Comparison of ENCODE assay signal across 12 cellular contexts in the genomic region with DNA sequence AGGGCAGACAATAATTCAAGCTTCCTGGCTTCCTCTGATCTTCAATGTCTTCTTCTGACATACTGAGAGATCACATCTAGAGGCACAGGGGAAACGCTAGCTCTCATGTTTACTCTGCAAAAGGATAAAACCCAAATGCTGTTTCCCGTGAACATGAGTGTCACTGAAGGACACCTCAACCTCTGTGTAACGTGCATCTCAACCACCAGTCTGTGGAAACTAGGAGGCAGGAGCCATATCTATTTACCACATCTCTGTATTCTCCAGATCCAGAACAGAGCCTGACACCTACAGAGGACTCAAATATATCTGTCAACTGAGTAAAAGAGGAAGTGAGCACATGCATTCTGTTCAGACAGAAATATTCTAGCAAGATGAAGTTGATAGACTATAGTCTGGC.
DNase-seq lines count a peak whose midpoint lies in the region; ATAC-seq, FAIRE-seq and TF ChIP-seq lines count a peak whose summit lies in the region.
"Had no signal": no experiment of that assay in that cellular context is flagged by ENCODE, and none has a peak within 500 bp of the region (broad histone marks: within the 10 kb centered on the region; RNA-seq: fewer than 3 reads in every experiment).

No MANE protein-coding gene starts in this region.

- H3K4me2 ChIP-seq in GM12878 (ENCODE audit: control insufficient read depth, insufficient read depth) = no peak overlapping the region
- no peak overlapping the region for H3K4me2 ChIP-seq in smooth muscle cell
- H3K4me2 ChIP-seq: SK-N-SH had no signal

- H3K79me2 ChIP-seq in GM12878 (ENCODE audit: control insufficient read depth, insufficient read depth, low read length) (no peaks in the 10 kb centered on the region), smooth muscle cell (ENCODE audit: low read depth) (no peaks in the 10 kb centered on the region)

- no peaks in the 10 kb centered on the region for H3K36me3 Mint-ChIP-seq in IgD-negative memory B cell

- H3K9me3 Mint-ChIP-seq in IgD-negative memory B cell = peaks cover 0 to 3% (median 0%) of the 10 kb centered on the region in 3 donors
- H3K9me3 Mint-ChIP-seq: activated CD4-positive, alpha-beta memory T cell treated with anti-CD3 and anti-CD28 coated beads, Interleukin-2, amount 10 ng/mL, durations not matched to agents 7 days and 5 days had no signal

- ATAC-seq in GM18861 (IDR thresholded peaks at IDR 0.05; ENCODE audit: unreplicated experiment) (peak; percentile 58), GM21526 (IDR thresholded peaks at IDR 0.05; ENCODE audit: low FRiP score, unreplicated experiment) (peak; percentile 89), GM12878 (peak; percentile 86)

- no peak for TF ChIP-seq POLR2A in GM12878 (IDR thresholded peaks at IDR 0.05; ENCODE audit: low read depth, low read length)

- no peaks in the 10 kb centered on the region for H3K9me3 ChIP-seq in GM12878 (replicated peaks; ENCODE audit: control insufficient read depth, insufficient read depth, low read length)
- H3K9me3 ChIP-seq in smooth muscle cell (replicated peaks; ENCODE audit: low read depth) = no peaks in the 10 kb centered on the region
- H3K9me3 ChIP-seq: SK-N-SH had no signal

- RAD21 ChIA-PET in GM12878 (lab: Charles Lee; ENCODE audit: unreplicated experiment) = no interaction called here

- peak overlapping the region in 3 of 4 donors; percentile 24 to 77 (median 44) for H3K4me3 Mint-ChIP-seq in IgD-negative memory B cell
- H3K4me3 Mint-ChIP-seq: activated CD4-positive, alpha-beta memory T cell treated with anti-CD3 and anti-CD28 coated beads, Interleukin-2, amount 10 ng/mL, durations not matched to agents 7 days and 5 days had no signal

- 2% methylated on average over 3 of the region's 3 CpGs for WGBS in GM12878 (ENCODE audit: insufficient coverage, insufficient replicate concordance, low lambda C conversion rate, missing lambda C conversion rate)
- 86% methylated on average over 3 of the region's 3 CpGs for WGBS in smooth muscle cell (ENCODE audit: low lambda C conversion rate)

- FAIRE-seq in GM12878 (lab: Jason Lieb, UNC) = peak; percentile 7

- H4K20me1 ChIP-seq in GM12878 (ENCODE audit: control insufficient read depth, insufficient read depth) = no peaks in the 10 kb centered on the region
- H4K20me1 ChIP-seq in smooth muscle cell (ENCODE audit: low read depth) = no peaks in the 10 kb centered on the region

- H3K27me3 Mint-ChIP-seq in IgD-negative memory B cell = peaks cover 2% of the 10 kb centered on the region

- H3K4me1 Mint-ChIP-seq in IgD-negative memory B cell = peaks cover 14 to 27% (median 24%) of the 10 kb centered on the region in 3 donors

- H3K27me3 ChIP-seq in GM12878 (replicated peaks in 1 of 2; ENCODE audit: control insufficient read depth in 2 of 2, insufficient read depth in 2 of 2, low read length in 1 of 2) (no peaks in the 10 kb centered on the region), smooth muscle cell (ENCODE audit: low read depth) (no peaks in the 10 kb centered on the region)

- H3K4me3 ChIP-seq in GM12878 (no peak overlapping the region), smooth muscle cell (no peak overlapping the region)
- H3K4me3 ChIP-seq: skin epidermis had no signal

- H3K9ac ChIP-seq in GM12878 (ENCODE audit: control insufficient read depth, insufficient read depth, low read length) (no peak overlapping the region), smooth muscle cell (ENCODE audit: low read depth) (no peak overlapping the region)
- H3K9ac ChIP-seq: SK-N-SH had no signal

- no TSS peak for BruUV-seq in GM12878 (replicated peaks; lab: Mats Ljungman, UMichigan)

- H3K27ac Mint-ChIP-seq in IgD-negative memory B cell = peak overlapping the region in 1 of 3 donors; percentile 6
- H3K27ac Mint-ChIP-seq: activated CD4-positive, alpha-beta memory T cell treated with anti-CD3 and anti-CD28 coated beads, Interleukin-2, amount 10 ng/mL, durations not matched to agents 7 days and 5 days had no signal

- TF ChIP-seq CTCF in GM12878 (IDR thresholded peaks at IDR 0.05 in 2 of 3, conservative IDR thresholded peaks at IDR 0.05 in 1 of 3; ENCODE audit: control insufficient read depth in 2 of 3, extremely low read depth in 1 of 3, insufficient read depth in 1 of 3, low read depth in 3 of 3, low read length in 3 of 3) (no peak), smooth muscle cell (IDR thresholded peaks at IDR 0.05; ENCODE audit: borderline replicate concordance, insufficient read depth, poor library complexity, severe bottlenecking) (no peak)

- no peaks in the 10 kb centered on the region for H3F3A ChIP-seq in smooth muscle cell (ENCODE audit: low read depth)

- CTCF ChIA-PET in GM12878 (lab: Yijun Ruan, JAX) = no interaction called here

- SMC1A ChIA-PET in GM12878 (lab: Charles Lee; ENCODE audit: uncharacterized antibody, unreplicated experiment) = no interaction called here

- TF ChIP-seq EP300 in GM12878 (IDR thresholded peaks at IDR 0.05; ENCODE audit: borderline replicate concordance in 1 of 2, control insufficient read depth in 1 of 2, low read depth in 2 of 2, low read length in 2 of 2) = no peak

- POLR2A ChIA-PET in GM12878 (lab: Charles Lee) = no interaction called here

- H3K36me3 ChIP-seq in GM12878 (ENCODE audit: control insufficient read depth in 2 of 2, insufficient read depth in 2 of 2, low read length in 1 of 2) = no peaks in the 10 kb centered on the region
- H3K36me3 ChIP-seq in smooth muscle cell (ENCODE audit: low read depth) = no peaks in the 10 kb centered on the region

- H3K27ac ChIP-seq in GM12878 (ENCODE audit: control insufficient read depth, insufficient read depth) (no peak overlapping the region), substantia nigra (ENCODE audit: low read depth, low read length, poor library complexity, severe bottlenecking) (no peak overlapping the region), smooth muscle cell (ENCODE audit: low read depth) (no peak overlapping the region)
- H3K27ac ChIP-seq: skin epidermis had no signal

- in situ Hi-C loops in GM12878 (cut with MboI) = no loop called here

- TF ChIP-seq RAD21 in GM12878 (IDR thresholded peaks at IDR 0.05; ENCODE audit: insufficient read depth, low read depth, low read length) = no peak

- H2AFZ ChIP-seq in GM12878 (ENCODE audit: control insufficient read depth, low read depth, low read length) (no peak overlapping the region), smooth muscle cell (ENCODE audit: low read depth) (no peak overlapping the region)

- H3K4me1 ChIP-seq in GM12878 (ENCODE audit: control insufficient read depth, insufficient read depth, low read length) (no peaks in the 10 kb centered on the region), smooth muscle cell (ENCODE audit: low read depth) (no peaks in the 10 kb centered on the region)

- intact Hi-C loops in GM12878 (cut with micrococcal nuclease; ENCODE audit: unreplicated experiment) = no loop called here

- DNase-seq in GM12878 (ENCODE audit: low read depth, low spot score) (no peak), substantia nigra (lab: John Stamatoyannopoulos, UW) (no peak), hippocampal formation (lab: John Stamatoyannopoulos, UW) (no peak), smooth muscle cell (lab: John Stamatoyannopoulos, UW; ENCODE audit: unreplicated experiment) (no peak)
- DNase-seq: activated CD4-positive, alpha-beta memory T cell treated with anti-CD3 and anti-CD28 coated beads, Interleukin-2, amount 10 ng/mL, durations not matched to agents 7 days and 5 days; Calu3; NCI-H510A treated with DMSO at 0.1 percent for 48 hours; SK-N-SH had no signal

TF ChIP-seq in GM12878, 131 proteins besides CTCF, POLR2A, EP300 and RAD21 (continues in another document):
- TF ChIP-seq KAT2A (conservative IDR thresholded peaks at IDR 0.05; ENCODE audit: control insufficient read depth, low read depth, low read length) = no peak
- TF ChIP-seq, protein P1, sequence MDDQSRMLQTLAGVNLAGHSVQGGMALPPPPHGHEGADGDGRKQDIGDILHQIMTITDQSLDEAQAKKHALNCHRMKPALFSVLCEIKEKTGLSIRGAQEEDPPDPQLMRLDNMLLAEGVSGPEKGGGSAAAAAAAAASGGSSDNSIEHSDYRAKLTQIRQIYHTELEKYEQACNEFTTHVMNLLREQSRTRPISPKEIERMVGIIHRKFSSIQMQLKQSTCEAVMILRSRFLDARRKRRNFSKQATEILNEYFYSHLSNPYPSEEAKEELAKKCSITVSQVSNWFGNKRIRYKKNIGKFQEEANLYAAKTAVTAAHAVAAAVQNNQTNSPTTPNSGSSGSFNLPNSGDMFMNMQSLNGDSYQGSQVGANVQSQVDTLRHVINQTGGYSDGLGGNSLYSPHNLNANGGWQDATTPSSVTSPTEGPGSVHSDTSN (IDR thresholded peaks at IDR 0.05; ENCODE audit: insufficient replicate concordance, low read depth, low read length) = no peak
- no peak for TF ChIP-seq E2F8 (IDR thresholded peaks at IDR 0.05; ENCODE audit: low read depth, partially characterized antibody)
- peak in 1 of 2 experiments; percentile 22; a peak in 1 of 4 replicates for TF ChIP-seq IKZF2 (IDR thresholded peaks at IDR 0.05)
- no peak for TF ChIP-seq ATF7 (IDR thresholded peaks at IDR 0.05; ENCODE audit: low read depth)
- TF ChIP-seq CREM (IDR thresholded peaks at IDR 0.05; ENCODE audit: low read depth) = no peak
- no peak for TF ChIP-seq ZNF384 (IDR thresholded peaks at IDR 0.05; ENCODE audit: borderline replicate concordance, low read depth, low read length)
- TF ChIP-seq RB1 (IDR thresholded peaks at IDR 0.05; ENCODE audit: borderline replicate concordance) = no peak
- TF ChIP-seq FOXM1 (IDR thresholded peaks at IDR 0.05; ENCODE audit: low read depth, low read length) = no peak
- TF ChIP-seq SPI1 (IDR thresholded peaks at IDR 0.05; ENCODE audit: borderline replicate concordance, insufficient read depth, low read depth, low read length) = peak; percentile 94
- TF ChIP-seq MYB (IDR thresholded peaks at IDR 0.05; ENCODE audit: borderline replicate concordance, low read depth, low read length) = no peak
